In genomic region chr13:111342716-111343115, GRCh38 we compare ENCODE assay signal across 31 cellular contexts. TPM values are rescaled to one million over a fixed set of nuclear protein-coding genes. Genes with fewer than 3 reads are reported as not detected.
"Had no signal": no experiment of that assay in that cellular context is flagged by ENCODE, and none has a peak within 500 bp of the region (broad histone marks: within the 10 kb centered on the region; RNA-seq: fewer than 3 reads in every experiment).

No MANE protein-coding gene starts in this region.

- ATAC-seq: activated CD4-positive, alpha-beta T cell treated with anti-CD3 and anti-CD28 coated beads for 36 hours; activated naive CD4-positive, alpha-beta T cell treated with anti-CD3 and anti-CD28 coated beads, Interleukin-2, amount 50 U/mL, for 72 hours; activated naive CD8-positive, alpha-beta T cell treated with anti-CD3 and anti-CD28 coated beads, Interleukin-2, amount 50 U/mL, for 24 hours; body of pancreas; Panc1; Right ventricle myocardium inferior had no signal

- H3K4me3 Mint-ChIP-seq: activated CD4-positive, alpha-beta memory T cell treated with anti-CD3 and anti-CD28 coated beads, Interleukin-2, amount 10 ng/mL, durations not matched to agents 7 days and 5 days; activated CD4-positive, alpha-beta T cell treated with anti-CD3 and anti-CD28 coated beads for 36 hours; activated naive CD8-positive, alpha-beta T cell treated with anti-CD3 and anti-CD28 coated beads, Interleukin-2, amount 50 U/mL, for 24 hours had no signal

- H3K4me1 ChIP-seq: ascending aorta, body of pancreas, SJCRH30 had no signal

- H3K27ac ChIP-seq: ascending aorta, body of pancreas, cardiac muscle cell, KMS-11, SJCRH30, WERI-Rb-1 had no signal

- H3K4me2 ChIP-seq: KMS-11, SK-N-SH had no signal

- H3K9me3 ChIP-seq: ascending aorta, body of pancreas, SJCRH30, SK-N-SH had no signal

- H3K9me3 Mint-ChIP-seq: activated naive CD4-positive, alpha-beta T cell treated with anti-CD3 and anti-CD28 coated beads, Interleukin-2, amount 50 U/mL, for 72 hours; activated naive CD8-positive, alpha-beta T cell treated with anti-CD3 and anti-CD28 coated beads, Interleukin-2, amount 50 U/mL, for 24 hours had no signal

- H3K27ac Mint-ChIP-seq: activated CD4-positive, alpha-beta memory T cell treated with anti-CD3 and anti-CD28 coated beads, Interleukin-2, amount 10 ng/mL, durations not matched to agents 7 days and 5 days; activated CD4-positive, alpha-beta T cell treated with anti-CD3 and anti-CD28 coated beads for 36 hours; activated naive CD4-positive, alpha-beta T cell treated with anti-CD3 and anti-CD28 coated beads, Interleukin-2, amount 50 U/mL, for 72 hours; activated naive CD8-positive, alpha-beta T cell treated with anti-CD3 and anti-CD28 coated beads, Interleukin-2, amount 50 U/mL, for 24 hours had no signal

- H3K4me3 ChIP-seq: ascending aorta, body of pancreas, cardiac muscle cell, SJCRH30 had no signal

- H3K27me3 ChIP-seq: ascending aorta, body of pancreas, cardiac muscle cell, SJCRH30 had no signal

- DNase-seq: activated CD4-positive, alpha-beta memory T cell treated with anti-CD3 and anti-CD28 coated beads, Interleukin-2, amount 10 ng/mL, durations not matched to agents 7 days and 5 days; activated CD4-positive, alpha-beta T cell treated with anti-CD3 and anti-CD28 coated beads for 36 hours; activated CD4-positive, alpha-beta T cell treated with anti-CD3 and anti-CD28 coated beads, Interleukin-2, amount 50 U/mL, for 1 hour; activated CD8-positive, alpha-beta memory T cell treated with anti-CD3 and anti-CD28 coated beads, Interleukin-2, amount 50 U/mL, for 48 hours; activated naive CD4-positive, alpha-beta T cell treated with Interleukin-2 at 50 U/mL for 16 hours; activated naive CD8-positive, alpha-beta T cell treated with anti-CD3 and anti-CD28 coated beads, Interleukin-2, amount 50 U/mL, for 24 hours; activated T-cell treated with anti-CD3 and anti-CD28 coated beads, Interleukin-2, amount 50 U/mL, for 1 hour; amniotic stem cell; body of pancreas; MV-4-11; NCI-H1092 treated with DMSO at 0.1 percent for 48 hours; NCI-H1417 treated with DMSO at 0.1 percent for 48 hours; NCI-H1694; NCI-H2029; NCI-H345; NCI-H510A; NCI-H526 treated with DMSO at 0.1 percent for 48 hours; NCI-H82; OCI-M1; RPMI8226; SJCRH30; SK-N-SH; T-helper 1 cell; WERI-Rb-1 had no signal

- H3K9ac ChIP-seq: KMS-11, SK-N-SH had no signal

- H3K4me1 Mint-ChIP-seq: activated CD4-positive, alpha-beta memory T cell treated with anti-CD3 and anti-CD28 coated beads, Interleukin-2, amount 10 ng/mL, durations not matched to agents 7 days and 5 days; activated CD4-positive, alpha-beta T cell treated with anti-CD3 and anti-CD28 coated beads for 36 hours; activated naive CD8-positive, alpha-beta T cell treated with anti-CD3 and anti-CD28 coated beads, Interleukin-2, amount 50 U/mL, for 24 hours had no signal

- H3K27me3 Mint-ChIP-seq: activated CD4-positive, alpha-beta memory T cell treated with anti-CD3 and anti-CD28 coated beads, Interleukin-2, amount 10 ng/mL, durations not matched to agents 7 days and 5 days; activated CD4-positive, alpha-beta T cell treated with anti-CD3 and anti-CD28 coated beads for 36 hours; activated naive CD8-positive, alpha-beta T cell treated with anti-CD3 and anti-CD28 coated beads, Interleukin-2, amount 50 U/mL, for 24 hours had no signal

- H3K36me3 ChIP-seq: cardiac muscle cell, SJCRH30, WERI-Rb-1 had no signal

RNA-seq across cellular contexts. Expression of gene TEX29, which starts 22.3 kb away (rescaled TPM):
- total RNA-seq: ascending aorta, body of pancreas, cardiac muscle cell, MCF 10A, Right ventricle myocardium inferior, SJCRH30 had no signal
- polyA plus RNA-seq: cardiac muscle cell had no signal
